ENCODE assay signal across 30 cellular contexts in the genomic region with DNA sequence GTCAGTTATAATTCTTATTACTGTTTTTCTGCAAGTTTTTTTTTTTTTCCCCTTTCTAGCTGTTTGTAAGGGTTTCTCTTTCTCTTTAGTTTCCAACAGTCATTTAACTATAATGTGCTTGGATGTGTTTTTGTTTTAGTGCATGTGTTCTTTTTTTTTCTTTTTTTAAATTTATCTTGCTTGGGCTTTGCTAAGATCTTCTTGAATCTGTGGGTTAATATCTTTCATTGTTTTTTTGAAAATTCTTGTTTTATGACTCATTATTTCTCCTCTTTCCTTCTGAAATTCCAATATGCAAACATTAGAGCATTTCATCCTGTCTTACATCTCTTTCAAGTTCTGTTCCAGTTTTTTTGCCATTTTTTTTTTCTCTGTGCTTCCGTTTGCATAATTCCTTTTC. TPM values are rescaled to one million over a fixed set of nuclear protein-coding genes. Genes with fewer than 3 reads are reported as not detected.
"Had no signal": no experiment of that assay in that cellular context is flagged by ENCODE, and none has a peak within 500 bp of the region (broad histone marks: within the 10 kb centered on the region; RNA-seq: fewer than 3 reads in every experiment).

No MANE protein-coding gene starts in this region.

- H3K27me3 ChIP-seq: hepatocyte, sigmoid colon, transverse colon, vagina had no signal

- H3K79me2 ChIP-seq: hepatocyte had no signal

- ATAC-seq: activated CD4-positive, alpha-beta T cell treated with anti-CD3 and anti-CD28 coated beads for 36 hours; activated T-cell treated with anti-CD3 and anti-CD28 coated beads, Interleukin-2, amount 50 U/mL, for 4 hours; naive thymus-derived CD4-positive, alpha-beta T cell; stimulated activated naive B cell treated with anti-CD40 and anti-IgM and Interleukin-4, amounts not matched to agents 10 μg/mL and 1 μg/mL and 100 μg/mL, for 72 hours had no signal

- H3K4me3 ChIP-seq: hepatocyte, left ventricle myocardium inferior, sigmoid colon, smooth muscle cell, transverse colon, vagina had no signal

- H3K9me3 ChIP-seq: sigmoid colon, transverse colon, vagina had no signal

- DNase-seq: activated B cell treated with CpG ODN at 0.5 μM for 24 hours; activated CD4-positive, alpha-beta T cell treated with anti-CD3 and anti-CD28 coated beads for 36 hours; activated CD4-positive, alpha-beta T cell treated with anti-CD3 and anti-CD28 coated beads, Interleukin-2, amount 50 U/mL, for 4 hours; activated CD8-positive, alpha-beta memory T cell treated with anti-CD3 and anti-CD28 coated beads for 24 hours; activated CD8-positive, alpha-beta memory T cell treated with anti-CD3 and anti-CD28 coated beads, Interleukin-2, amount 50 U/mL, for 4 hours; activated effector memory CD4-positive, alpha-beta T cell treated with Interleukin-2 at 50 U/mL for 16 hours; activated naive CD4-positive, alpha-beta T cell treated with anti-CD3 and anti-CD28 coated beads for 36 hours; activated naive CD8-positive, alpha-beta T cell treated with anti-CD3 and anti-CD28 coated beads, Interleukin-2, amount 10 ng/mL, durations not matched to agents 7 days and 5 days; activated T-cell treated with anti-CD3 and anti-CD28 coated beads, Interleukin-2, amount 50 U/mL, for 4 hours; amygdala; effector CD4-positive, alpha-beta T cell; erythroblast; glutamatergic neuron; immature natural killer cell; kidney glomerular epithelial cell; left ventricle myocardium inferior; naive thymus-derived CD4-positive, alpha-beta T cell; retina; sigmoid colon; stimulated activated CD4-positive, alpha-beta T cell treated with anti-CD3 and anti-CD28 coated beads, Interleukin-2, amount 100 ng/mL, for 48 hours; stimulated activated CD8-positive, alpha-beta memory T cell treated with anti-CD3 and anti-CD28 coated beads, Interleukin-4, amount 100 ng/mL, for 48 hours; stimulated activated naive B cell treated with anti-CD40 and anti-IgM and Interleukin-4, amounts not matched to agents 10 μg/mL and 1 μg/mL and 100 μg/mL, for 72 hours; transverse colon had no signal

- H3K4me1 ChIP-seq: left ventricle myocardium inferior, sigmoid colon, transverse colon, vagina had no signal

- H3K36me3 ChIP-seq: left ventricle myocardium inferior, sigmoid colon, transverse colon, vagina had no signal

- H2AFZ ChIP-seq: hepatocyte had no signal

- FAIRE-seq: bronchial epithelial cell, endometrium, frontal cortex had no signal

- H3K27ac ChIP-seq: hepatocyte, left ventricle myocardium inferior, sigmoid colon, transverse colon, vagina had no signal

- H3K4me2 ChIP-seq: hepatocyte, smooth muscle cell had no signal

RNA-seq across cellular contexts. Expression of a gene that starts 52.5 kb away (rescaled TPM):
- total RNA-seq: activated B cell treated with CpG ODN at 0.5 μM for 24 hours, left ventricle myocardium inferior, lung microvascular endothelial cell, sigmoid colon had no signal
